ENCODE assay signal across 1 cellular context in genomic region chr6:165638530-165638929, GRCh38.
TF ChIP-seq lines count a peak whose summit lies in the region.

No MANE protein-coding gene starts in this region.

TF ChIP-seq in HEK293, 187 proteins besides CTCF, POLR2A, EP300 and RAD21 (continued from another document):
- no peak for TF ChIP-seq ZNF280D (tag by site-specific recombination; IDR thresholded peaks at IDR 0.05)
- TF ChIP-seq YY1 (tag by site-specific recombination; IDR thresholded peaks at IDR 0.05) = no peak
- no peak for TF ChIP-seq ZNF112 (tag by site-specific recombination; IDR thresholded peaks at IDR 0.05)
- no peak for TF ChIP-seq ZNF548 (tag by site-specific recombination; IDR thresholded peaks at IDR 0.05)
- TF ChIP-seq ZNF629 (tag by site-specific recombination; IDR thresholded peaks at IDR 0.05) = no peak
- TF ChIP-seq ZNF223 (tag by site-specific recombination; IDR thresholded peaks at IDR 0.05) = no peak
- TF ChIP-seq ZNF169 (tag by site-specific recombination; IDR thresholded peaks at IDR 0.05) = no peak
- no peak for TF ChIP-seq KLF7 (tag by site-specific recombination; IDR thresholded peaks at IDR 0.05; ENCODE audit: borderline replicate concordance)
- no peak for TF ChIP-seq ZNF239 (tag by site-specific recombination; IDR thresholded peaks at IDR 0.05)
